8 cellular contexts compared by ENCODE assay signal in genomic region chr7:130273081-130273699, GRCh38. TPM values are rescaled to one million over a fixed set of nuclear protein-coding genes. Genes with fewer than 3 reads are reported as not detected.
DNase-seq lines count a peak whose midpoint lies in the region; ATAC-seq and TF ChIP-seq lines count a peak whose summit lies in the region.

No MANE protein-coding gene starts in this region.

- H2BK5ac ChIP-seq in trophoblast cell (ENCODE audit: low read depth, low read length, poor library complexity) = peak overlapping the region; percentile 18

- H3K4me1 Mint-ChIP-seq in activated CD4-positive, alpha-beta T cell treated with anti-CD3 and anti-CD28 coated beads for 36 hours = peaks cover 41% of the 10 kb centered on the region

- H2AFZ ChIP-seq in trophoblast cell (ENCODE audit: insufficient read depth, low read length, poor library complexity) = peak overlapping the region; percentile 91

- H2BK12ac ChIP-seq in trophoblast cell (ENCODE audit: low read length) = peak overlapping the region; percentile 99

- H3K9ac ChIP-seq in trophoblast cell (ENCODE audit: low read length) = no peak overlapping the region

- peaks cover 2% of the 10 kb centered on the region for H3K79me2 ChIP-seq in trophoblast cell (ENCODE audit: control insufficient read depth, insufficient read depth, low read length, poor library complexity)

- no peaks in the 10 kb centered on the region for H3K36me3 ChIP-seq in esophagus squamous epithelium
- H3K36me3 ChIP-seq in trophoblast cell (ENCODE audit: control insufficient read depth in 1 of 2, insufficient read depth in 2 of 2, low read length in 2 of 2) = no peaks in the 10 kb centered on the region

- ATAC-seq in activated CD4-positive, alpha-beta T cell treated with anti-CD3 and anti-CD28 coated beads for 36 hours = peak; percentile 37

- peak overlapping the region; percentile 94 for H3K14ac ChIP-seq in trophoblast cell (ENCODE audit: low read length)

- peaks cover 0 to 5% (median 0%) of the 10 kb centered on the region in 4 donors for H3K27me3 ChIP-seq in esophagus squamous epithelium
- H3K27me3 ChIP-seq in trophoblast cell (ENCODE audit: insufficient read depth, low read length) = no peaks in the 10 kb centered on the region

- CTCF ChIA-PET in activated CD4-positive, alpha-beta T cell treated with anti-CD3 and anti-CD28 coated beads for 36 hours (lab: Charles Lee) = interaction anchor here (0.6 kb wide), 1 partner anchor 208 kb away, joined by 4 read pairs; no protein-coding TSS in a partner anchor

- H3K79me1 ChIP-seq in trophoblast cell (ENCODE audit: low read length) = peaks cover 16% of the 10 kb centered on the region

- H3K27me3 Mint-ChIP-seq in activated CD4-positive, alpha-beta T cell treated with anti-CD3 and anti-CD28 coated beads for 36 hours = peaks cover 4% of the 10 kb centered on the region

- H3K4ac ChIP-seq in trophoblast cell (ENCODE audit: low read depth, low read length) = no peak overlapping the region

- no peak overlapping the region for H3K27ac ChIP-seq in esophagus squamous epithelium
- H3K27ac ChIP-seq in trophoblast cell (ENCODE audit: low read depth, low read length) = peak overlapping the region; percentile 92

- H4K8ac ChIP-seq in trophoblast cell (ENCODE audit: low read depth, low read length) = peak overlapping the region; percentile 97

- no peaks in the 10 kb centered on the region for H3K9me3 ChIP-seq in esophagus squamous epithelium
- peaks cover 2% of the 10 kb centered on the region for H3K9me3 ChIP-seq in trophoblast cell (ENCODE audit: insufficient read depth, low read depth, low read length)

- H3K27ac Mint-ChIP-seq in activated CD4-positive, alpha-beta T cell treated with anti-CD3 and anti-CD28 coated beads for 36 hours = peak overlapping the region; percentile 49

- peak overlapping the region; percentile 99 for H4K91ac ChIP-seq in trophoblast cell (ENCODE audit: low read depth, low read length)

- POLR2A ChIA-PET in activated CD4-positive, alpha-beta T cell treated with anti-CD3 and anti-CD28 coated beads for 36 hours (lab: Charles Lee) = interaction anchor here (0.6 kb wide), 1 partner anchor 100 kb away, joined by 6 read pairs; no protein-coding TSS in a partner anchor

- no peaks in the 10 kb centered on the region for H3K36me3 Mint-ChIP-seq in activated CD4-positive, alpha-beta T cell treated with anti-CD3 and anti-CD28 coated beads for 36 hours (ENCODE audit: low read depth)

- H3K18ac ChIP-seq in trophoblast cell (ENCODE audit: low read length) = peak overlapping the region; percentile 85

- 1 to 4% methylated on average over 11 to 17 of the region's 19 CpGs for WGBS in esophagus squamous epithelium, 2 donors
- no CpG with 5 or more reads among the region's 19 CpGs for WGBS in trophoblast cell (ENCODE audit: extremely low coverage, insufficient coverage, insufficient read length)

- TF ChIP-seq POLR2A in esophagus squamous epithelium (IDR thresholded peaks at IDR 0.05) = no peak

- H3K4me2 ChIP-seq in trophoblast cell (ENCODE audit: low read length) = peak overlapping the region; percentile 56

- TF ChIP-seq CTCF in esophagus squamous epithelium (IDR thresholded peaks at IDR 0.05) = no peak

- H2BK120ac ChIP-seq in trophoblast cell (ENCODE audit: insufficient read depth, low read length, poor library complexity) = peak overlapping the region; percentile 96

- H3K23ac ChIP-seq in trophoblast cell (ENCODE audit: low read length) = no peak overlapping the region

- no peaks in the 10 kb centered on the region for H3K9me3 Mint-ChIP-seq in activated CD4-positive, alpha-beta T cell treated with anti-CD3 and anti-CD28 coated beads for 36 hours (ENCODE audit: low read depth)

- H3K4me3 ChIP-seq in esophagus squamous epithelium (peak overlapping the region in 3 of 4 donors; percentile 19 to 44 (median 26)), trophoblast cell (ENCODE audit: low read depth, low read length) (no peak overlapping the region)

- intact Hi-C loops in activated CD4-positive, alpha-beta T cell treated with anti-CD3 and anti-CD28 coated beads for 36 hours (cut with DNase I, micrococcal nuclease) = no loop called here
- intact Hi-C loops in esophagus squamous epithelium (cut with DNase I) = no loop called here

- H3K4me1 ChIP-seq in esophagus squamous epithelium (peaks cover 7 to 28% (median 9%) of the 10 kb centered on the region in 3 donors), trophoblast cell (ENCODE audit: control insufficient read depth in 1 of 2, insufficient read depth in 2 of 2, low read length in 2 of 2) (peaks cover 9 to 10% of the 10 kb centered on the region in 2 experiments)

- no peak overlapping the region for H2AK5ac ChIP-seq in trophoblast cell (ENCODE audit: low read length)

- peak overlapping the region; percentile 88 for H4K12ac ChIP-seq in trophoblast cell (ENCODE audit: low read depth, low read length)

- H3K4me3 Mint-ChIP-seq in activated CD4-positive, alpha-beta T cell treated with anti-CD3 and anti-CD28 coated beads for 36 hours = peak overlapping the region; percentile 34

- DNase-seq in activated CD4-positive, alpha-beta T cell treated with anti-CD3 and anti-CD28 coated beads for 36 hours = peak; percentile 39
- no peak for DNase-seq in activated CD4-positive, alpha-beta T cell treated with anti-CD3 and anti-CD28 coated beads, Interleukin-2, amount 50 U/mL, for 1 hour
- DNase-seq in RPMI8226 (peak; percentile 38), esophagus squamous epithelium (lab: John Stamatoyannopoulos, UW) (no peak), trophoblast cell (peak in 1 of 2 donors; percentile 6), NCI-H345 (lab: John Stamatoyannopoulos, UW) (no peak), SKM-1 (lab: John Stamatoyannopoulos, UW; ENCODE audit: unreplicated experiment) (no peak)
- DNase-seq in stimulated activated CD4-positive, alpha-beta T cell treated with anti-CD3 and anti-CD28 coated beads, Interleukin-1b, Interleukin-23, amount 100 ng/mL, for 48 hours = no peak

RNA-seq across cellular contexts. Expression of gene CPA2, which starts 6.5 kb away (rescaled TPM):
- under 1 TPM in 1 of 2 experiments, not detected in 1; 0.18 TPM for total RNA-seq in activated CD4-positive, alpha-beta T cell treated with anti-CD3 and anti-CD28 coated beads for 36 hours
- not detected for total RNA-seq in esophagus squamous epithelium
- 0.17 and 0.18 TPM in 2 replicates for polyA plus RNA-seq in trophoblast cell (2013)

RNA-seq across cellular contexts. Expression of gene CPA4, which starts 19.8 kb away (rescaled TPM):
- total RNA-seq in activated CD4-positive, alpha-beta T cell treated with anti-CD3 and anti-CD28 coated beads for 36 hours = not detected
- total RNA-seq in esophagus squamous epithelium = 10 to 100 TPM in 2 of 4 donors, 1 to 10 TPM in 2; 5.3 to 12.3 (median 9.6) TPM
- polyA plus RNA-seq in trophoblast cell (2013) = 2.5 and 3.8 TPM in 2 replicates

Comparison
In these comparisons a context has a peak if more than half of its experiments do, and no peak if none do; other contexts are left out.
1. DNase-seq: peak in activated CD4-positive, alpha-beta T cell treated with anti-CD3 and anti-CD28 coated beads for 36 hours (single experiment) and RPMI8226 (single experiment); none in activated CD4-positive, alpha-beta T cell treated with anti-CD3 and anti-CD28 coated beads, Interleukin-2, amount 50 U/mL, for 1 hour (single experiment), esophagus squamous epithelium (single experiment), NCI-H345 (single experiment), stimulated activated CD4-positive, alpha-beta T cell treated with anti-CD3 and anti-CD28 coated beads, Interleukin-1b, Interleukin-23, amount 100 ng/mL, for 48 hours (single experiment) and SKM-1 (single experiment).
2. RNA of gene CPA4, which starts 19.8 kb away (total RNA-seq): 5.3 to 12.3 TPM in esophagus squamous epithelium; not detected in activated CD4-positive, alpha-beta T cell treated with anti-CD3 and anti-CD28 coated beads for 36 hours; every median in the first group is over 4 times any median in the second.